Comparison of ENCODE assay signal across 13 cellular contexts in genomic region chr3:111787556-111788463, GRCh38.
"Had no signal": no experiment of that assay in that cellular context is flagged by ENCODE, and none has a peak within 500 bp of the region (broad histone marks: within the 10 kb centered on the region; RNA-seq: fewer than 3 reads in every experiment).

No MANE protein-coding gene starts in this region.

- ATAC-seq: activated naive CD4-positive, alpha-beta T cell treated with anti-CD3 and anti-CD28 coated beads, Interleukin-2, amount 50 U/mL, for 72 hours; effector memory CD8-positive, alpha-beta T cell; stimulated activated effector memory CD8-positive, alpha-beta T cell treated with anti-CD3 and anti-CD28 coated beads, Interleukin-12 subunit alpha, Interleukin-12 subunit beta, amount 100 ng/mL, for 72 hours had no signal

- H3K36me3 Mint-ChIP-seq: activated naive CD4-positive, alpha-beta T cell treated with anti-CD3 and anti-CD28 coated beads, Interleukin-2, amount 50 U/mL, for 72 hours; stimulated activated effector memory CD8-positive, alpha-beta T cell treated with anti-CD3 and anti-CD28 coated beads, Interleukin-12 subunit alpha, Interleukin-12 subunit beta, amount 100 ng/mL, for 72 hours had no signal

- H3K27me3 ChIP-seq: colonic mucosa, SJSA1 had no signal

- H3K9me3 Mint-ChIP-seq: activated naive CD4-positive, alpha-beta T cell treated with anti-CD3 and anti-CD28 coated beads, Interleukin-2, amount 50 U/mL, for 72 hours; effector memory CD8-positive, alpha-beta T cell; stimulated activated effector memory CD8-positive, alpha-beta T cell treated with anti-CD3 and anti-CD28 coated beads, Interleukin-12 subunit alpha, Interleukin-12 subunit beta, amount 100 ng/mL, for 72 hours; T-helper 2 cell treated with Interferon-gamma antibody and Interleukin-4, amounts not matched to agents 5 μg/mL and 100 μg/mL, for 36 hours had no signal

- H3K27me3 Mint-ChIP-seq: effector memory CD8-positive, alpha-beta T cell had no signal

- H3K36me3 ChIP-seq: colonic mucosa, SJSA1 had no signal

- H3K4me1 Mint-ChIP-seq: stimulated activated effector memory CD8-positive, alpha-beta T cell treated with anti-CD3 and anti-CD28 coated beads, Interleukin-12 subunit alpha, Interleukin-12 subunit beta, amount 100 ng/mL, for 72 hours had no signal

- H3K4me3 Mint-ChIP-seq: effector memory CD8-positive, alpha-beta T cell; stimulated activated effector memory CD8-positive, alpha-beta T cell treated with anti-CD3 and anti-CD28 coated beads, Interleukin-12 subunit alpha, Interleukin-12 subunit beta, amount 100 ng/mL, for 72 hours; T-helper 2 cell treated with Interferon-gamma antibody and Interleukin-4, amounts not matched to agents 5 μg/mL and 100 μg/mL, for 36 hours had no signal

- H3K27ac Mint-ChIP-seq: activated naive CD4-positive, alpha-beta T cell treated with anti-CD3 and anti-CD28 coated beads, Interleukin-2, amount 50 U/mL, for 72 hours; effector memory CD8-positive, alpha-beta T cell; stimulated activated effector memory CD8-positive, alpha-beta T cell treated with anti-CD3 and anti-CD28 coated beads, Interleukin-12 subunit alpha, Interleukin-12 subunit beta, amount 100 ng/mL, for 72 hours; T-helper 2 cell treated with Interferon-gamma antibody and Interleukin-4, amounts not matched to agents 5 μg/mL and 100 μg/mL, for 36 hours had no signal

- H3K27ac ChIP-seq: colonic mucosa, parathyroid adenoma, SJSA1 had no signal

- H3K4me3 ChIP-seq: colonic mucosa, SJSA1, smooth muscle cell had no signal

- H3K9me3 ChIP-seq: colonic mucosa, SJSA1 had no signal

- DNase-seq: activated CD4-positive, alpha-beta T cell treated with anti-CD3 and anti-CD28 coated beads, Interleukin-2, amount 50 U/mL, for 1 hour; colonic mucosa; effector memory CD8-positive, alpha-beta T cell; left cardiac atrium; mesendoderm; retina; SW 1271 had no signal

- H3K4me1 ChIP-seq: colonic mucosa, parathyroid adenoma, SJSA1 had no signal
